ENCODE assay signal across 14 cellular contexts in the genomic region with DNA sequence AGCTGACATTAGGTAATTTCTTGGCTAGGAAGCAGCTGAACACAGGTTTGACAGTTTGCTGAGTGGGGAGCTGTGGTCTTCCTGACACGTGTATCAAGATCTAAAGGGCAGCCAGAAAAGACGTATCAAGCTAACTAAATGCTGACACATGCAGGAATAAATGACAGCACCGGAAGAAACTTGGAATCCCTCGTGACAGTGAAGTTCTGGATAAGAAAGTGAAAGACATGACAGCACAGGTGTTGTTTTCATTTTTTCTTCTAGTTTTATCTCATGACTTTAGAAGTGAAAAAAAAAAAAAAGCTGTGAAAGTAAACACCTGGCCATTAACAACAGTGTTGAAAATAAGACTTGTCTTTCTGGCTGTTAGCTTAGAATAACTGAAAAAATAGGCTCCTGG. TPM values are rescaled to one million over a fixed set of nuclear protein-coding genes. Genes with fewer than 3 reads are reported as not detected.
DNase-seq lines count a peak whose midpoint lies in the region; ATAC-seq and TF ChIP-seq lines count a peak whose summit lies in the region.
"Had no signal": no experiment of that assay in that cellular context is flagged by ENCODE, and none has a peak within 500 bp of the region (broad histone marks: within the 10 kb centered on the region; RNA-seq: fewer than 3 reads in every experiment).

No MANE protein-coding gene starts in this region.

- no peaks in the 10 kb centered on the region for H3K36me3 Mint-ChIP-seq in central memory CD8-positive, alpha-beta T cell (ENCODE audit: insufficient read depth)
- H3K36me3 Mint-ChIP-seq in progenitor cell of endocrine pancreas (ENCODE audit: insufficient read depth): no peaks in the 10 kb centered on the region
- H3K36me3 Mint-ChIP-seq in CD8-positive, alpha-beta T cell: no peaks in the 10 kb centered on the region

- POLR2A ChIA-PET in HEK293T (lab: Yijun Ruan, JAX): no interaction called here
- POLR2A ChIA-PET in CD8-positive, alpha-beta T cell (lab: Charles Lee): interaction anchor here (0.6 kb wide), 1 partner anchor 352 kb away, joined by 4 read pairs; no protein-coding TSS in a partner anchor

- peaks cover 6% of the 10 kb centered on the region for H3K4me1 Mint-ChIP-seq in central memory CD8-positive, alpha-beta T cell
- peaks cover 21% of the 10 kb centered on the region for H3K4me1 Mint-ChIP-seq in progenitor cell of endocrine pancreas (ENCODE audit: low read depth)
- H3K4me1 Mint-ChIP-seq in CD8-positive, alpha-beta T cell (ENCODE audit: low read depth): peaks cover 5% of the 10 kb centered on the region

- H3K27ac ChIP-seq in CD8-positive, alpha-beta T cell (ENCODE audit: low read depth, low read length): no peak overlapping the region

- H3K27ac Mint-ChIP-seq in central memory CD8-positive, alpha-beta T cell (ENCODE audit: low read depth): peak overlapping the region; percentile 33
- no peak overlapping the region for H3K27ac Mint-ChIP-seq in progenitor cell of endocrine pancreas
- no peak overlapping the region for H3K27ac Mint-ChIP-seq in CD8-positive, alpha-beta T cell
- H3K27ac Mint-ChIP-seq: dendritic cell treated with granulocyte-macrophage colony-stimulating factor and Interleukin-4, amounts not matched to agents 40 ng/mL and 50 ng/mL, for 4 days had no signal

- no peaks in the 10 kb centered on the region for H3K27me3 ChIP-seq in CD8-positive, alpha-beta T cell (ENCODE audit: insufficient read depth, low read length)

- no peaks in the 10 kb centered on the region for H3K36me3 ChIP-seq in CD8-positive, alpha-beta T cell (ENCODE audit: insufficient read depth, low read length)

- H3K9me3 Mint-ChIP-seq in central memory CD8-positive, alpha-beta T cell: no peaks in the 10 kb centered on the region
- H3K9me3 Mint-ChIP-seq in progenitor cell of endocrine pancreas (ENCODE audit: low read depth): peaks cover 2% of the 10 kb centered on the region
- H3K9me3 Mint-ChIP-seq in CD8-positive, alpha-beta T cell: no peaks in the 10 kb centered on the region
- H3K9me3 Mint-ChIP-seq: dendritic cell treated with granulocyte-macrophage colony-stimulating factor and Interleukin-4, amounts not matched to agents 40 ng/mL and 50 ng/mL, for 4 days had no signal

- no peaks in the 10 kb centered on the region for H3K4me1 ChIP-seq in CD8-positive, alpha-beta T cell (ENCODE audit: insufficient read depth, low read length)

- no peaks in the 10 kb centered on the region for H3K27me3 Mint-ChIP-seq in central memory CD8-positive, alpha-beta T cell
- H3K27me3 Mint-ChIP-seq in progenitor cell of endocrine pancreas: no peaks in the 10 kb centered on the region
- no peaks in the 10 kb centered on the region for H3K27me3 Mint-ChIP-seq in CD8-positive, alpha-beta T cell (ENCODE audit: low read depth)
- H3K27me3 Mint-ChIP-seq: dendritic cell treated with granulocyte-macrophage colony-stimulating factor and Interleukin-4, amounts not matched to agents 40 ng/mL and 50 ng/mL, for 4 days had no signal

- ATAC-seq in GM18858 (IDR thresholded peaks at IDR 0.05; ENCODE audit: unreplicated experiment) (peak; percentile 75), GM21619 (IDR thresholded peaks at IDR 0.05; ENCODE audit: unreplicated experiment) (peak; percentile 42), HG03280 (IDR thresholded peaks at IDR 0.05; ENCODE audit: unreplicated experiment) (peak; percentile 95)
- peak; percentile 63 for ATAC-seq in central memory CD8-positive, alpha-beta T cell (replicated peaks; ENCODE audit: extremely low read depth, poor library complexity, severe bottlenecking)
- no peak for ATAC-seq in CD8-positive, alpha-beta T cell

- H3K9me3 ChIP-seq in CD8-positive, alpha-beta T cell (ENCODE audit: low read length): no peaks in the 10 kb centered on the region

- TF ChIP-seq CTCF in progenitor cell of endocrine pancreas (IDR thresholded peaks at IDR 0.05; ENCODE audit: unreplicated experiment): no peak
- no peak for TF ChIP-seq CTCF in CD8-positive, alpha-beta T cell (IDR thresholded peaks at IDR 0.05)

- no peak overlapping the region for H3K4me3 Mint-ChIP-seq in central memory CD8-positive, alpha-beta T cell
- no peak overlapping the region for H3K4me3 Mint-ChIP-seq in progenitor cell of endocrine pancreas (ENCODE audit: low read depth)
- no peak overlapping the region for H3K4me3 Mint-ChIP-seq in CD8-positive, alpha-beta T cell
- H3K4me3 Mint-ChIP-seq: dendritic cell treated with granulocyte-macrophage colony-stimulating factor and Interleukin-4, amounts not matched to agents 40 ng/mL and 50 ng/mL, for 4 days had no signal

- CTCF ChIA-PET in HEK293T (lab: Yijun Ruan, JAX): interaction anchor here (0.7 to 1.3 kb wide), 3 partner anchors 27 to 533 kb away, joined by 3 to 6 read pairs (median 4); a partner anchor contains a TSS
- CTCF ChIA-PET in CD8-positive, alpha-beta T cell (lab: Charles Lee): interaction anchor here (0.7 to 1.2 kb wide), 5 partner anchors 21 to 674 kb away, joined by 3 to 5 read pairs (median 4); no protein-coding TSS in a partner anchor

- no peak for DNase-seq in central memory CD8-positive, alpha-beta T cell (ENCODE audit: low spot score in 2 of 2)
- DNase-seq in HEK293T (ENCODE audit: extremely low spot score) (no peak), dermis blood vessel endothelial cell (no peak), progenitor cell of endocrine pancreas (ENCODE audit: low spot score, unreplicated experiment) (no peak)
- no peak for DNase-seq in CD8-positive, alpha-beta T cell
- DNase-seq: activated gamma-delta T cell, COR-L47, NCI-H1105 treated with DMSO at 0.1 percent for 48 hours, T1000 had no signal

- H3K4me3 ChIP-seq in CD8-positive, alpha-beta T cell (ENCODE audit: low read depth, low read length): no peak overlapping the region
- H3K4me3 ChIP-seq: lung had no signal

- intact Hi-C loops in CD8-positive, alpha-beta T cell (cut with DNase I, micrococcal nuclease): no loop called here

TF ChIP-seq in HEK293T, 16 proteins besides CTCF, POLR2A, EP300 and RAD21:
- no peak for TF ChIP-seq ARNT (IDR thresholded peaks at IDR 0.05)
- no peak for TF ChIP-seq FOXK2 (IDR thresholded peaks at IDR 0.05)
- no peak for TF ChIP-seq ZNF384 (IDR thresholded peaks at IDR 0.05)
- TF ChIP-seq FOXA1 (IDR thresholded peaks at IDR 0.05): no peak

RNA-seq across cellular contexts. Expression of a gene that starts 48.7 kb away (rescaled TPM):
- total RNA-seq in dermis blood vessel endothelial cell (under 0.01 TPM in 1 of 2 replicates, not detected in the other), progenitor cell of endocrine pancreas (0.24 TPM in 1 of 2 replicates, not detected in the other)
- total RNA-seq in CD8-positive, alpha-beta T cell: not detected
